ENCODE assay signal across 11 cellular contexts in the genomic region with DNA sequence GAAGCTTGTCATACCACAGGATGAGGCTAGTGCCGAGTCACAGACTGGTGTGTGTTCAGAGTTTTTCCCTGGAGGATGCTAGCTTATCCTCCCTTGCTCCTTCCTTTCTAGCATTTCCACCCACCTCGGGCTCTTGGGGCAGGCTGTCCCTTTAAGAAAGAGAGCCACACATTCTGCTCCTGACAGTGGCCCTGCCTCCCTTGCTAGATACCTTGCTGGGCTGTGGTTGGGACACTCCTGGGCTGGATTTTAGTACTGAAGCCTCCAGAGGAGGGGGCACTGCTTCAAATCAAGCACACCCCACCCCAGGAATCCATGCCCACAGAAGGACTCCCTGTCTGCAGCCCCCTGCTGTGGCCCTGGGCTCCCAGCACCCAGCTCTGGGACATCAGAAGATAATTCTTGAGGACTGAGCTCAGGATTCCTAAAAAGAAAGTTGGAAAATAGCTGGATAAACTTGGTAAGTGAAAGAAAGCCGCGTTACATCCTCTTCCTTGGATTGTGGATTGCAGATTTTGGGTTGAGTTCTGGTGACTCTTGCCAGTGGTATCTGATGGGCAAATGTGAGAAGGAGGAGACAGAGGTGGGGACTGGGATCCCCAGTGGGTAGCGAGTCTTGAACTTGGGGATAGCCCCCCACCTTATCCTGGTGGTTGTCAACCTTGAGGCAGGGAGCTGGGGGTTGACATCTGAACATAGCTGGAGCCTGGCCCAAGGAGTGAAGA. TPM values are rescaled to one million over a fixed set of nuclear protein-coding genes. Genes with fewer than 3 reads are reported as not detected.
DNase-seq lines count a peak whose midpoint lies in the region; ATAC-seq and TF ChIP-seq lines count a peak whose summit lies in the region.
"Had no signal": no experiment of that assay in that cellular context is flagged by ENCODE, and none has a peak within 500 bp of the region (broad histone marks: within the 10 kb centered on the region; RNA-seq: fewer than 3 reads in every experiment).

No MANE protein-coding gene starts in this region.

- WGBS in gastroesophageal sphincter (ENCODE audit: low coverage in 1 of 2), 2 donors: 8 to 15% methylated on average over 4 to 5 of the region's 5 CpGs

- H3K4me2 ChIP-seq in neural progenitor cell: no peak overlapping the region

- ATAC-seq in gastroesophageal sphincter (no peak), HG03280 (IDR thresholded peaks at IDR 0.05; ENCODE audit: unreplicated experiment) (no peak)

- TF ChIP-seq CTCF in gastroesophageal sphincter (IDR thresholded peaks at IDR 0.05) (no peak), neural progenitor cell (IDR thresholded peaks at IDR 0.05) (no peak), tibial artery (IDR thresholded peaks at IDR 0.05) (no peak)

- H3K27ac Mint-ChIP-seq in neural progenitor cell: peak overlapping the region; percentile 82
- H3K27ac Mint-ChIP-seq: activated T-cell treated with anti-CD3 and anti-CD28 coated beads, Interleukin-2, amount 50 U/mL, for 24 hours; CD8-positive, alpha-beta memory T cell had no signal

- H4K20me1 ChIP-seq in neural progenitor cell (ENCODE audit: low read depth): no peaks in the 10 kb centered on the region

- H3K9me3 Mint-ChIP-seq in neural progenitor cell: no peaks in the 10 kb centered on the region
- H3K9me3 Mint-ChIP-seq: activated T-cell treated with anti-CD3 and anti-CD28 coated beads, Interleukin-2, amount 50 U/mL, for 24 hours; CD8-positive, alpha-beta memory T cell had no signal

- no peak for TF ChIP-seq POLR2A in gastroesophageal sphincter (IDR thresholded peaks at IDR 0.05)

- no peaks in the 10 kb centered on the region for H3F3A ChIP-seq in neural progenitor cell (ENCODE audit: low read depth)

- H3K4me3 Mint-ChIP-seq in neural progenitor cell: no peak overlapping the region
- H3K4me3 Mint-ChIP-seq: activated T-cell treated with anti-CD3 and anti-CD28 coated beads, Interleukin-2, amount 50 U/mL, for 24 hours; CD8-positive, alpha-beta memory T cell had no signal

- no peaks in the 10 kb centered on the region for H3K79me2 ChIP-seq in neural progenitor cell (ENCODE audit: low read depth)

- H3K4me3 ChIP-seq in adipocyte (ENCODE audit: low read length) (peak overlapping the region; percentile 75), gastroesophageal sphincter (peak overlapping the region; percentile 27 to 37), neural progenitor cell (no peak overlapping the region), tibial artery (peak overlapping the region; percentile 0 to 37)

- no peaks in the 10 kb centered on the region for H3K27me3 ChIP-seq in adipocyte (replicated peaks; ENCODE audit: control insufficient read depth, insufficient read depth, low read length)
- no peaks in the 10 kb centered on the region for H3K27me3 ChIP-seq in gastroesophageal sphincter
- H3K27me3 ChIP-seq in neural progenitor cell: no peaks in the 10 kb centered on the region
- no peaks in the 10 kb centered on the region for H3K27me3 ChIP-seq in tibial artery

- intact Hi-C loops in tibial artery (cut with DNase I; ENCODE audit: low total_unique reads): no loop called here

- H3K36me3 ChIP-seq in adipocyte (ENCODE audit: control insufficient read depth, insufficient read depth, low read length, severe bottlenecking) (peaks cover 2% of the 10 kb centered on the region), gastroesophageal sphincter (peaks cover 0 to under 1% of the 10 kb centered on the region in 2 donors), neural progenitor cell (no peaks in the 10 kb centered on the region), tibial artery (no peaks in the 10 kb centered on the region)

- H3K27me3 Mint-ChIP-seq in neural progenitor cell (ENCODE audit: insufficient read depth, low read depth): peaks cover 6% of the 10 kb centered on the region
- H3K27me3 Mint-ChIP-seq: activated T-cell treated with anti-CD3 and anti-CD28 coated beads, Interleukin-2, amount 50 U/mL, for 24 hours had no signal

- DNase-seq in adipocyte (ENCODE audit: low read depth) (no peak), neural progenitor cell (ENCODE audit: low spot score) (no peak), tibial artery (no peak), NCI-H1048 (lab: John Stamatoyannopoulos, UW) (no peak), GM19240 (ENCODE audit: insufficient read length, low spot score) (no peak)
- DNase-seq in stimulated activated CD8-positive, alpha-beta memory T cell treated with anti-CD3 and anti-CD28 coated beads, Interleukin-4, amount 100 ng/mL, for 48 hours: no peak
- DNase-seq: activated T-cell treated with anti-CD3 and anti-CD28 coated beads, Interleukin-2, amount 50 U/mL, for 24 hours; CD8-positive, alpha-beta memory T cell; NCI-H187 had no signal

- peaks cover 12% of the 10 kb centered on the region for H3K4me1 Mint-ChIP-seq in neural progenitor cell
- H3K4me1 Mint-ChIP-seq: CD8-positive, alpha-beta memory T cell had no signal

- H3K9me3 ChIP-seq in adipocyte (ENCODE audit: control insufficient read depth, low read length): no peaks in the 10 kb centered on the region
- no peaks in the 10 kb centered on the region for H3K9me3 ChIP-seq in gastroesophageal sphincter
- no peaks in the 10 kb centered on the region for H3K9me3 ChIP-seq in neural progenitor cell (ENCODE audit: low read depth)
- no peaks in the 10 kb centered on the region for H3K9me3 ChIP-seq in tibial artery

- H3K4me1 ChIP-seq in adipocyte (ENCODE audit: control insufficient read depth, insufficient read depth, low read length) (peaks cover 54% of the 10 kb centered on the region), gastroesophageal sphincter (peaks cover 54 to 100% (median 78%) of the 10 kb centered on the region in 3 donors), neural progenitor cell (peaks cover 6% of the 10 kb centered on the region), tibial artery (peaks cover 0 to 100% (median 73%) of the 10 kb centered on the region in 4 donors)

- H3K27ac ChIP-seq in gastroesophageal sphincter (peak overlapping the region; percentile 89 to 99 (median 94)), neural progenitor cell (no peak overlapping the region), tibial artery (peak overlapping the region; percentile 72 to 80)

- no peaks in the 10 kb centered on the region for H3K36me3 Mint-ChIP-seq in neural progenitor cell
- H3K36me3 Mint-ChIP-seq: CD8-positive, alpha-beta memory T cell had no signal

- TF ChIP-seq EP300 in gastroesophageal sphincter (IDR thresholded peaks at IDR 0.05): no peak

- no peak overlapping the region for H2AFZ ChIP-seq in neural progenitor cell (replicated peaks)

- H3K9ac ChIP-seq in adipocyte (ENCODE audit: low read length) (peak overlapping the region; percentile 75), neural progenitor cell (no peak overlapping the region)

RNA-seq across cellular contexts. Expression of a gene that starts 29.0 kb away (rescaled TPM):
- 100 to 1,000 TPM; 200 to 373 (median 270) TPM for total RNA-seq in gastroesophageal sphincter
- total RNA-seq in neural progenitor cell (ENCODE audit: low replicate concordance): 2.1 and 3.2 TPM in 2 replicates
- total RNA-seq: CD8-positive, alpha-beta memory T cell had no signal

Comparison
In these comparisons a context has a peak if more than half of its experiments do, and no peak if none do; other contexts are left out.
1. RNA of a gene that starts 29.0 kb away (total RNA-seq): 200 to 373 TPM in gastroesophageal sphincter; 2.1 to 3.2 TPM in neural progenitor cell; every median in the first group is over 10 times any median in the second.